Comparison of ENCODE assay signal across 10 cellular contexts in genomic region chr15:57153140-57153539, GRCh38.
DNase-seq lines count a peak whose midpoint lies in the region; ATAC-seq and TF ChIP-seq lines count a peak whose summit lies in the region.
"Had no signal": no experiment of that assay in that cellular context is flagged by ENCODE, and none has a peak within 500 bp of the region (broad histone marks: within the 10 kb centered on the region; RNA-seq: fewer than 3 reads in every experiment).

No MANE protein-coding gene starts in this region.

- POLR2A ChIA-PET in CD4-positive, alpha-beta T cell (lab: Charles Lee), result no interaction called here
- POLR2A ChIA-PET in activated CD4-positive, alpha-beta memory T cell treated with anti-CD3 and anti-CD28 coated beads for 36 hours (lab: Charles Lee), result interaction anchor here (1.2 kb wide), 1 partner anchor 235 kb away, joined by 3 read pairs; the partner anchor contains the start of gene TCF12
- POLR2A ChIA-PET in HEK293T (lab: Yijun Ruan, JAX), result no interaction called here

- intact Hi-C loops in CD4-positive, alpha-beta T cell (cut with DNase I, micrococcal nuclease), result no loop called here
- intact Hi-C loops in activated CD4-positive, alpha-beta memory T cell treated with anti-CD3 and anti-CD28 coated beads for 36 hours (cut with micrococcal nuclease), result loop anchor here (5.0 kb wide), 3 partner anchors 236 to 911 kb away; partner anchors contain the start of genes RFX7 and TCF12
- intact Hi-C loops in right lobe of liver (cut with DNase I) (loop anchor here in 1 of 2 donors (10.0 kb wide), 1 partner anchor 52 kb away; no protein-coding TSS in a partner anchor), spleen (cut with DNase I; ENCODE audit: low total_unique reads) (no loop called here)

- H3K4me1 Mint-ChIP-seq in CD4-positive, alpha-beta T cell (ENCODE audit: low read depth), result peaks cover 18% of the 10 kb centered on the region
- peaks cover 21% of the 10 kb centered on the region for H3K4me1 Mint-ChIP-seq in activated CD4-positive, alpha-beta memory T cell treated with anti-CD3 and anti-CD28 coated beads for 36 hours (ENCODE audit: low read depth)

- H3K4me1 ChIP-seq in right lobe of liver (peaks cover 0 to 12% (median 4%) of the 10 kb centered on the region in 4 donors), spleen (peaks cover 0 to 50% (median 10%) of the 10 kb centered on the region in 6 donors)

- peaks cover 63% of the 10 kb centered on the region for H3K36me3 Mint-ChIP-seq in CD4-positive, alpha-beta T cell (ENCODE audit: low read depth)
- H3K36me3 Mint-ChIP-seq in activated CD4-positive, alpha-beta memory T cell treated with anti-CD3 and anti-CD28 coated beads for 36 hours, result peaks cover 51% of the 10 kb centered on the region

- TF ChIP-seq POLR2A in right lobe of liver (IDR thresholded peaks at IDR 0.05) (no peak), spleen (IDR thresholded peaks at IDR 0.05) (no peak)

- H3K4me3 ChIP-seq in right lobe of liver (no peak overlapping the region), WERI-Rb-1 (ENCODE audit: low read depth, low read length) (no peak overlapping the region), spleen (no peak overlapping the region)

- peak overlapping the region; percentile 14 for H3K27ac Mint-ChIP-seq in CD4-positive, alpha-beta T cell
- H3K27ac Mint-ChIP-seq in activated CD4-positive, alpha-beta memory T cell treated with anti-CD3 and anti-CD28 coated beads for 36 hours, result no peak overlapping the region
- H3K27ac Mint-ChIP-seq: nephron progenitor cell had no signal

- no peak for ATAC-seq in CD4-positive, alpha-beta T cell (ENCODE audit: poor library complexity)
- peak; percentile 60 to 74 (median 72) for ATAC-seq in right lobe of liver

- peaks cover 11% of the 10 kb centered on the region for H3K9me3 ChIP-seq in CD4-positive, alpha-beta T cell (ENCODE audit: control insufficient read depth, low read length)
- H3K9me3 ChIP-seq in right lobe of liver (peaks cover 0 to 3% (median 0%) of the 10 kb centered on the region in 4 donors), WERI-Rb-1 (ENCODE audit: severe bottlenecking) (peaks cover 7% of the 10 kb centered on the region), spleen (peaks cover 0 to 21% (median 17%) of the 10 kb centered on the region in 8 donors)

- H3K27me3 Mint-ChIP-seq in CD4-positive, alpha-beta T cell, result no peaks in the 10 kb centered on the region
- no peaks in the 10 kb centered on the region for H3K27me3 Mint-ChIP-seq in activated CD4-positive, alpha-beta memory T cell treated with anti-CD3 and anti-CD28 coated beads for 36 hours

- H3K27ac ChIP-seq in CD4-positive, alpha-beta T cell (ENCODE audit: low read depth, low read length), result no peak overlapping the region
- H3K27ac ChIP-seq in right lobe of liver, result no peak overlapping the region
- H3K27ac ChIP-seq in WERI-Rb-1, result no peak overlapping the region
- peak overlapping the region in 3 of 8 donors; percentile 5 to 34 (median 10) for H3K27ac ChIP-seq in spleen

- H3K36me3 ChIP-seq in right lobe of liver (no peaks in the 10 kb centered on the region), WERI-Rb-1 (peaks cover 9% of the 10 kb centered on the region), spleen (peaks cover 0 to 20% (median 7%) of the 10 kb centered on the region in 6 donors)

- no peak for DNase-seq in CD4-positive, alpha-beta T cell
- DNase-seq in HCEC 1CT, result peak; percentile 65
- DNase-seq in activated CD4-positive, alpha-beta memory T cell treated with anti-CD3 and anti-CD28 coated beads for 36 hours, result peak; percentile 29
- no peak for DNase-seq in right lobe of liver
- no peak for DNase-seq in WERI-Rb-1
- no peak for DNase-seq in inferior parietal cortex (ENCODE audit: extremely low spot score)
- no peak for DNase-seq in spleen
- DNase-seq in HEK293T (ENCODE audit: extremely low spot score), result no peak
- DNase-seq: GF-D8, nephron progenitor cell had no signal

- 43% methylated on average over 2 of the region's 2 CpGs for WGBS in right lobe of liver (ENCODE audit: insufficient coverage, low coverage, low lambda C conversion rate, missing lambda C conversion rate)
- 53 to 68% (median 56%) methylated on average over 2 of the region's 2 CpGs for WGBS in spleen, 5 donors

- H3K27me3 ChIP-seq in CD4-positive, alpha-beta T cell (ENCODE audit: control insufficient read depth, insufficient read depth, low read length), result no peaks in the 10 kb centered on the region
- H3K27me3 ChIP-seq in right lobe of liver (no peaks in the 10 kb centered on the region), WERI-Rb-1 (ENCODE audit: insufficient read depth, low read depth, severe bottlenecking) (no peaks in the 10 kb centered on the region), spleen (replicated peaks in 1 of 7) (no peaks in the 10 kb centered on the region)

- H3K9me3 Mint-ChIP-seq in CD4-positive, alpha-beta T cell, result peaks cover 6% of the 10 kb centered on the region
- H3K9me3 Mint-ChIP-seq in activated CD4-positive, alpha-beta memory T cell treated with anti-CD3 and anti-CD28 coated beads for 36 hours, result peaks cover 27% of the 10 kb centered on the region

- no peak for TF ChIP-seq CTCF in CD4-positive, alpha-beta T cell (IDR thresholded peaks at IDR 0.05)
- no peak for TF ChIP-seq CTCF in right lobe of liver (IDR thresholded peaks at IDR 0.05)
- TF ChIP-seq CTCF in WERI-Rb-1 (IDR thresholded peaks at IDR 0.05; ENCODE audit: low read depth, low read length), result no peak
- no peak for TF ChIP-seq CTCF in spleen (IDR thresholded peaks at IDR 0.05 in 8 of 11, conservative IDR thresholded peaks at IDR 0.05 in 3 of 11)

- H3K4me3 Mint-ChIP-seq in CD4-positive, alpha-beta T cell, result no peak overlapping the region
- no peak overlapping the region for H3K4me3 Mint-ChIP-seq in activated CD4-positive, alpha-beta memory T cell treated with anti-CD3 and anti-CD28 coated beads for 36 hours
- H3K4me3 Mint-ChIP-seq: nephron progenitor cell had no signal

- CTCF ChIA-PET in CD4-positive, alpha-beta T cell (lab: Charles Lee), result no interaction called here
- CTCF ChIA-PET in activated CD4-positive, alpha-beta memory T cell treated with anti-CD3 and anti-CD28 coated beads for 36 hours (lab: Charles Lee), result interaction anchor here (1.9 kb wide), 1 partner anchor 235 kb away, joined by 7 read pairs; the partner anchor contains the start of gene TCF12
- CTCF ChIA-PET in HEK293T (lab: Yijun Ruan, JAX), result no interaction called here

TF ChIP-seq in HEK293T, 16 proteins besides CTCF, POLR2A, EP300 and RAD21:
- TF ChIP-seq FOXK2 (IDR thresholded peaks at IDR 0.05) (no peak), L3MBTL2 (conservative IDR thresholded peaks at IDR 0.05) (no peak), LEF1 (IDR thresholded peaks at IDR 0.05; ENCODE audit: borderline replicate concordance) (no peak), ELF4 (IDR thresholded peaks at IDR 0.05) (no peak), FOXM1 (IDR thresholded peaks at IDR 0.05; ENCODE audit: borderline replicate concordance) (no peak), SUZ12 (IDR thresholded peaks at IDR 0.05) (no peak), SP1 (IDR thresholded peaks at IDR 0.05) (no peak), BHLHE40 (IDR thresholded peaks at IDR 0.05; ENCODE audit: borderline replicate concordance) (no peak)
TF ChIP-seq in HEK293T: peak in this region for 0.

Comparison
In these comparisons a context has a peak if more than half of its experiments do, and no peak if none do; other contexts are left out.
1. DNase-seq: peak in HCEC 1CT (single experiment) and activated CD4-positive, alpha-beta memory T cell treated with anti-CD3 and anti-CD28 coated beads for 36 hours (single experiment); none in CD4-positive, alpha-beta T cell (0 of 10), right lobe of liver (0 of 3), WERI-Rb-1 (single experiment), inferior parietal cortex (single experiment), spleen (single experiment) and HEK293T (single experiment).